15 cellular contexts compared by ENCODE assay signal in the genomic region with DNA sequence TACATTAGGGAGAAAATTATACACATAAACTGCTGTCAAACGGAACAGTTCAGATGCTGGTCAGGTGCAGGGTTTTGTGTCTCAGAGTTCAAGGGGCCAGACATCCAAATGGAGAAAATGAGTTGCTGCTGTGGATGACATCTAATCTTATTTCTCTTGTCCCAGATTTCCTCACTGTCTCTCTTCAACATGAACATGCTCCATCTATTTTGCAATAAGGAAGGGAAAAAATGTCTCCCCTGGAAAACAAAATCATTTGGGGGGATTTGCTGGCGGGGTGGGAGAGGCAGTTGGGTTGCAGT. TPM values are rescaled to one million over a fixed set of nuclear protein-coding genes. Genes with fewer than 3 reads are reported as not detected.
DNase-seq lines count a peak whose midpoint lies in the region; ATAC-seq and TF ChIP-seq lines count a peak whose summit lies in the region.
"Had no signal": no experiment of that assay in that cellular context is flagged by ENCODE, and none has a peak within 500 bp of the region (broad histone marks: within the 10 kb centered on the region; RNA-seq: fewer than 3 reads in every experiment).

No MANE protein-coding gene starts in this region.

- no peak overlapping the region for H2BK15ac ChIP-seq in mesenchymal stem cell (ENCODE audit: low read depth, poor library complexity, severe bottlenecking)

- H2BK12ac ChIP-seq in mesenchymal stem cell (ENCODE audit: low read length in 2 of 2): peak overlapping the region in 1 of 2 experiments; percentile 64

- peak overlapping the region; percentile 82 to 98 (median 89) for H3K27ac Mint-ChIP-seq in brain
- H3K27ac Mint-ChIP-seq: activated B cell treated with CpG ODN at 0.5 μM for 24 hours; activated naive CD4-positive, alpha-beta T cell treated with anti-CD3 and anti-CD28 coated beads, Interleukin-2, amount 10 ng/mL, durations not matched to agents 7 days and 5 days had no signal

- H3K27me3 Mint-ChIP-seq in brain: peaks cover 6% of the 10 kb centered on the region

- H3K18ac ChIP-seq in mesenchymal stem cell (ENCODE audit: low read depth in 1 of 2, low read length in 2 of 2): peak overlapping the region in 1 of 2 experiments; percentile 85

- peak; percentile 54 for DNase-seq in mesenchymal stem cell
- DNase-seq in activated CD4-positive, alpha-beta T cell treated with anti-CD3 and anti-CD28 coated beads, Interleukin-2, amount 50 U/mL, for 48 hours: no peak
- DNase-seq in HT-29 (ENCODE audit: low spot score): no peak
- DNase-seq: activated B cell treated with CpG ODN at 0.5 μM for 24 hours; activated CD8-positive, alpha-beta memory T cell treated with anti-CD3 and anti-CD28 coated beads, Interleukin-2, amount 50 U/mL, for 4 hours; activated naive CD4-positive, alpha-beta T cell treated with anti-CD3 and anti-CD28 coated beads, Interleukin-2, amount 10 ng/mL, durations not matched to agents 7 days and 5 days; central memory CD4-positive, alpha-beta T cell; NCI-H2227 treated with DMSO at 0.1 percent for 48 hours; stimulated activated CD8-positive, alpha-beta memory T cell treated with anti-CD3 and anti-CD28 coated beads, Interleukin-4, amount 100 ng/mL, for 48 hours had no signal

- peak overlapping the region; percentile 88 for H2AK5ac ChIP-seq in mesenchymal stem cell (ENCODE audit: low read length, severe bottlenecking)

- no peak for ATAC-seq in HG03097 (IDR thresholded peaks at IDR 0.05; ENCODE audit: low FRiP score, unreplicated experiment)
- no peak for ATAC-seq in GM21825 (IDR thresholded peaks at IDR 0.05; ENCODE audit: unreplicated experiment)

- TF ChIP-seq CTCF in brain (conservative IDR thresholded peaks at IDR 0.05): no peak

- H3K36me3 Mint-ChIP-seq in brain: peaks cover 13% of the 10 kb centered on the region
- H3K36me3 Mint-ChIP-seq: activated naive CD4-positive, alpha-beta T cell treated with anti-CD3 and anti-CD28 coated beads, Interleukin-2, amount 10 ng/mL, durations not matched to agents 7 days and 5 days had no signal

- H3K9me3 Mint-ChIP-seq in brain: no peaks in the 10 kb centered on the region
- H3K9me3 Mint-ChIP-seq: activated B cell treated with CpG ODN at 0.5 μM for 24 hours; activated naive CD4-positive, alpha-beta T cell treated with anti-CD3 and anti-CD28 coated beads, Interleukin-2, amount 10 ng/mL, durations not matched to agents 7 days and 5 days had no signal

- H4K8ac ChIP-seq in mesenchymal stem cell (ENCODE audit: low read length): no peak overlapping the region

- H3K4me3 ChIP-seq in HUES64 (ENCODE audit: low read length): no peak overlapping the region
- no peak overlapping the region for H3K4me3 ChIP-seq in mesenchymal stem cell (ENCODE audit: insufficient read depth in 1 of 2, low read depth in 1 of 2, low read length in 2 of 2)
- peak overlapping the region in 1 of 2 donors; percentile 15 for H3K4me3 ChIP-seq in stomach smooth muscle (ENCODE audit: low read length in 2 of 2)

- H2AFZ ChIP-seq in mesenchymal stem cell (ENCODE audit: low read depth, low read length): no peak overlapping the region

- peaks cover 82% of the 10 kb centered on the region for H3K4me1 Mint-ChIP-seq in brain
- H3K4me1 Mint-ChIP-seq: activated B cell treated with CpG ODN at 0.5 μM for 24 hours; activated naive CD4-positive, alpha-beta T cell treated with anti-CD3 and anti-CD28 coated beads, Interleukin-2, amount 10 ng/mL, durations not matched to agents 7 days and 5 days had no signal

- H3K36me3 ChIP-seq in HUES64 (ENCODE audit: insufficient read depth, low read length) (0 out of 2 replicates have a peak, but pooled peaks cover 2% of the 10 kb centered on the region), mesenchymal stem cell (ENCODE audit: control insufficient read depth in 1 of 2, insufficient read depth in 2 of 2, low read depth in 1 of 2, low read length in 2 of 2) (peaks cover 33 to 41% of the 10 kb centered on the region in 2 experiments), stomach smooth muscle (ENCODE audit: control insufficient read depth in 2 of 2, insufficient read depth in 2 of 2, low read length in 2 of 2) (peaks cover 0 to 9% of the 10 kb centered on the region in 2 donors)

- peak overlapping the region; percentile 29 for H2BK120ac ChIP-seq in mesenchymal stem cell (ENCODE audit: low read depth, low read length)

- peak overlapping the region in 1 of 2 experiments; percentile 21 for H3K4ac ChIP-seq in mesenchymal stem cell (ENCODE audit: low read depth in 1 of 2, low read length in 2 of 2)

- WGBS in HUES64: 67% methylated on average over 2 of the region's 2 CpGs
- WGBS in mesenchymal stem cell: 87% methylated on average over 2 of the region's 2 CpGs

- H3K27ac ChIP-seq in HUES64 (ENCODE audit: low read depth, low read length): peak overlapping the region; percentile 93
- peak overlapping the region; percentile 99 for H3K27ac ChIP-seq in mesenchymal stem cell (ENCODE audit: low read length, poor library complexity, severe bottlenecking)
- peak overlapping the region; percentile 81 for H3K27ac ChIP-seq in stomach smooth muscle (ENCODE audit: low read length)

- H3K4me3 Mint-ChIP-seq in brain: peak overlapping the region; percentile 1 to 70 (median 62)
- H3K4me3 Mint-ChIP-seq: activated B cell treated with CpG ODN at 0.5 μM for 24 hours; activated naive CD4-positive, alpha-beta T cell treated with anti-CD3 and anti-CD28 coated beads, Interleukin-2, amount 10 ng/mL, durations not matched to agents 7 days and 5 days; CD14-positive monocyte had no signal

- no peak overlapping the region for H3K23ac ChIP-seq in mesenchymal stem cell (ENCODE audit: low read length in 2 of 2)

- peaks cover 7% of the 10 kb centered on the region for H3K79me1 ChIP-seq in mesenchymal stem cell (replicated peaks; ENCODE audit: low read length, poor library complexity, severe bottlenecking)

- no peaks in the 10 kb centered on the region for H3K9me3 ChIP-seq in HUES64 (ENCODE audit: insufficient read depth, low read depth, low read length)
- no peaks in the 10 kb centered on the region for H3K9me3 ChIP-seq in mesenchymal stem cell (ENCODE audit: control insufficient read depth, low read length)
- no peaks in the 10 kb centered on the region for H3K9me3 ChIP-seq in stomach smooth muscle (ENCODE audit: control insufficient read depth in 2 of 2, low read length in 2 of 2)

- H3K14ac ChIP-seq in mesenchymal stem cell (ENCODE audit: low read length in 2 of 2): no peak overlapping the region

- H2BK5ac ChIP-seq in mesenchymal stem cell (ENCODE audit: low read depth, low read length, poor library complexity, severe bottlenecking): peak overlapping the region; percentile 80

- no peak overlapping the region for H3K4me2 ChIP-seq in mesenchymal stem cell (ENCODE audit: low read length, poor library complexity, severe bottlenecking)

- H3K9ac ChIP-seq in HUES64 (ENCODE audit: low read depth, low read length) (peak overlapping the region; percentile 59), mesenchymal stem cell (ENCODE audit: low read length) (no peak overlapping the region), stomach smooth muscle (ENCODE audit: low read length in 2 of 2) (no peak overlapping the region)

- H3K27me3 ChIP-seq in HUES64 (ENCODE audit: insufficient read depth, low read length) (no peaks in the 10 kb centered on the region), mesenchymal stem cell (ENCODE audit: control insufficient read depth in 1 of 2, insufficient read depth in 1 of 2, low read length in 2 of 2) (no peaks in the 10 kb centered on the region), stomach smooth muscle (ENCODE audit: control insufficient read depth in 1 of 2, insufficient read depth in 2 of 2, low read length in 2 of 2) (no peaks in the 10 kb centered on the region)

- peaks cover 63% of the 10 kb centered on the region for H3K4me1 ChIP-seq in HUES64 (ENCODE audit: insufficient read depth, low read length)
- H3K4me1 ChIP-seq in mesenchymal stem cell (ENCODE audit: control insufficient read depth, insufficient read depth, low read depth, low read length): peaks cover 58% of the 10 kb centered on the region
- H3K4me1 ChIP-seq in stomach smooth muscle (ENCODE audit: control insufficient read depth, insufficient read depth, low read length): peaks cover 60% of the 10 kb centered on the region

- no peak overlapping the region for H4K91ac ChIP-seq in mesenchymal stem cell (ENCODE audit: low read length)

RNA-seq across cellular contexts. Expression of a gene that starts 51.2 kb away (rescaled TPM):
- 7.3 TPM for polyA plus RNA-seq in HUES64 (2013, experiment 1 of 2)
- 6.7 TPM for polyA plus RNA-seq in HUES64 (2013, experiment 2 of 2)
- 37.4 TPM for polyA plus RNA-seq in brain (ENCODE audit: insufficient read depth, low read depth, low replicate concordance)
- 18.4 TPM for polyA plus RNA-seq in mesenchymal stem cell (2013, experiment 1 of 2)
- polyA plus RNA-seq in mesenchymal stem cell (2013, experiment 2 of 2): 17.9 TPM
- 54.8 and 65.4 TPM in 2 replicates for total RNA-seq in HT-29 (2014; rRNA removed; shearing (Covaris generic))
